Comparison of ENCODE assay signal across 16 cellular contexts in the genomic region with DNA sequence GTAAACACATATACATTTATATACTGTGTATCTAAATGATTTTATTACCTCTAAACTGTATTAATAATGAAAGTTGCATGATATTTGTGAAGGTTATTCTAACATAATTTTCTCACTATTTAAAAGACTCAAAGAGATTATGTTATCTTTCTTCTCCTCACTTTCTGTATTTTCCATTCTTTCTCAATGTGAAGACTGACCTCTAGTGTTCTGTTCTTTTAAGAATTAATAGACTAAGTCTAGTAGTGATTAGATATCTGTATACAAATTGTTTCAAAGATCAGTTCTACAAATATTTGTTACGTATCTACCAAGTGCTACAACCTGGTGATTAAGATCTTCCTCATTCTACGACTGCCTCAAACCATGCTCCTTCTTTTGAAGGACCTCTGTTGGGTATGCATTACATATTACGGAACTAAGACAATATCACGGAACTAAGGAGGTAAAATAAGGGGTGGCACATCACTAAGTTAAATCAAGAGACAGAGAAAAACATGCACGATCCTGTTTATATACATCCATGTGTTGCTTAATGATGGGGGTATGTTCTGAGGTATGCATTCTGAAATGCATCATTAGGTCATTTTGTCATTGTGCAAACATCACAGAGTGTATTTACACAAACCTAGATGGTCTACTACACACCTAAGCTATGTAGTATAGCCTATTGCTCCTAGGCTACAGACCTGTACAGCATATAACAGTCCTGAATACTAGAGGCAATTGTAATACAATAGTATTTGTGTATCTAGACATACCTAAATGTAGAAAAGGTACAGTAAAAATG.
A peak's percentile ranks its signal among the peaks of the same experiment; 100 is the strongest.
DNase-seq lines count a peak whose midpoint lies in the region; ATAC-seq and TF ChIP-seq lines count a peak whose summit lies in the region.
"Had no signal": no experiment of that assay in that cellular context is flagged by ENCODE, and none has a peak within 500 bp of the region (broad histone marks: within the 10 kb centered on the region; RNA-seq: fewer than 3 reads in every experiment).

No MANE protein-coding gene starts in this region.

- no peaks in the 10 kb centered on the region for H3K9me3 Mint-ChIP-seq in naive thymus-derived CD8-positive, alpha-beta T cell
- H3K9me3 Mint-ChIP-seq: activated CD4-positive, alpha-beta T cell treated with anti-CD3 and anti-CD28 coated beads, Interleukin-2, amount 10 ng/mL, durations not matched to agents 7 days and 5 days; activated naive CD4-positive, alpha-beta T cell treated with anti-CD3 and anti-CD28 coated beads, Interleukin-2, amount 10 ng/mL, durations not matched to agents 7 days and 5 days; immature natural killer cell had no signal

- POLR2A ChIA-PET in naive thymus-derived CD8-positive, alpha-beta T cell (lab: Charles Lee): no interaction called here

- 82 to 87% methylated on average over 5 of the region's 5 CpGs for WGBS in sigmoid colon, 2 donors

- no peak overlapping the region for H3K27ac ChIP-seq in sigmoid colon
- H3K27ac ChIP-seq: SJCRH30 had no signal

- no peak for TF ChIP-seq EP300 in sigmoid colon (IDR thresholded peaks at IDR 0.05)

- H3K9me3 ChIP-seq in sigmoid colon: no peaks in the 10 kb centered on the region
- H3K9me3 ChIP-seq: SJCRH30 had no signal

- no peak overlapping the region for H3K27ac Mint-ChIP-seq in naive thymus-derived CD8-positive, alpha-beta T cell
- H3K27ac Mint-ChIP-seq: activated CD4-positive, alpha-beta T cell treated with anti-CD3 and anti-CD28 coated beads, Interleukin-2, amount 10 ng/mL, durations not matched to agents 7 days and 5 days; activated naive CD4-positive, alpha-beta T cell treated with anti-CD3 and anti-CD28 coated beads, Interleukin-2, amount 10 ng/mL, durations not matched to agents 7 days and 5 days; immature natural killer cell had no signal

- intact Hi-C loops in sigmoid colon (cut with DNase I): loop anchor here (2.0 to 5.0 kb wide), 2 partner anchors 559 to 582 kb away; no protein-coding TSS in a partner anchor

- H3K27me3 ChIP-seq in sigmoid colon: no peaks in the 10 kb centered on the region
- H3K27me3 ChIP-seq: SJCRH30 had no signal

- DNase-seq in NCI-H2196 (lab: John Stamatoyannopoulos, UW; ENCODE audit: unreplicated experiment): peak; percentile 1
- no peak for DNase-seq in NCI-H2196 treated with DMSO at 0.1 percent for 48 hours (lab: John Stamatoyannopoulos, UW; ENCODE audit: unreplicated experiment)
- peak; percentile 57 for DNase-seq in OCI-M1 (lab: John Stamatoyannopoulos, UW)
- peak; percentile 24 for DNase-seq in fibroblast of the aortic adventitia (ENCODE audit: low read depth)
- no peak for DNase-seq in sigmoid colon
- DNase-seq in naive thymus-derived CD8-positive, alpha-beta T cell: no peak
- DNase-seq in HT-29 (ENCODE audit: low spot score): no peak
- DNase-seq: activated CD4-positive, alpha-beta T cell treated with anti-CD3 and anti-CD28 coated beads, Interleukin-2, amount 10 ng/mL, durations not matched to agents 7 days and 5 days; activated naive CD4-positive, alpha-beta T cell treated with anti-CD3 and anti-CD28 coated beads, Interleukin-2, amount 10 ng/mL, durations not matched to agents 7 days and 5 days; AML-193; effector memory CD4-positive, alpha-beta T cell; immature natural killer cell; NCI-H187; substantia nigra had no signal

- H3K27me3 Mint-ChIP-seq in naive thymus-derived CD8-positive, alpha-beta T cell: peaks cover 0 to 14% (median 11%) of the 10 kb centered on the region in 5 donors
- H3K27me3 Mint-ChIP-seq: activated naive CD4-positive, alpha-beta T cell treated with anti-CD3 and anti-CD28 coated beads, Interleukin-2, amount 10 ng/mL, durations not matched to agents 7 days and 5 days had no signal

- TF ChIP-seq CTCF in fibroblast of the aortic adventitia (IDR thresholded peaks at IDR 0.05; ENCODE audit: insufficient read depth, low read length) (peak; percentile 6), sigmoid colon (IDR thresholded peaks at IDR 0.05) (peak; percentile 12 to 29 (median 18))

- no peaks in the 10 kb centered on the region for H3K36me3 Mint-ChIP-seq in naive thymus-derived CD8-positive, alpha-beta T cell
- H3K36me3 Mint-ChIP-seq: activated naive CD4-positive, alpha-beta T cell treated with anti-CD3 and anti-CD28 coated beads, Interleukin-2, amount 10 ng/mL, durations not matched to agents 7 days and 5 days; immature natural killer cell had no signal

- no peaks in the 10 kb centered on the region for H3K4me1 Mint-ChIP-seq in naive thymus-derived CD8-positive, alpha-beta T cell
- H3K4me1 Mint-ChIP-seq: activated CD4-positive, alpha-beta T cell treated with anti-CD3 and anti-CD28 coated beads, Interleukin-2, amount 10 ng/mL, durations not matched to agents 7 days and 5 days; activated naive CD4-positive, alpha-beta T cell treated with anti-CD3 and anti-CD28 coated beads, Interleukin-2, amount 10 ng/mL, durations not matched to agents 7 days and 5 days; immature natural killer cell had no signal

- no peak for ATAC-seq in naive thymus-derived CD8-positive, alpha-beta T cell
- ATAC-seq in GM18868 (IDR thresholded peaks at IDR 0.05; ENCODE audit: unreplicated experiment): no peak

- no peak overlapping the region for H3K4me3 Mint-ChIP-seq in naive thymus-derived CD8-positive, alpha-beta T cell
- H3K4me3 Mint-ChIP-seq: activated CD4-positive, alpha-beta T cell treated with anti-CD3 and anti-CD28 coated beads, Interleukin-2, amount 10 ng/mL, durations not matched to agents 7 days and 5 days; activated naive CD4-positive, alpha-beta T cell treated with anti-CD3 and anti-CD28 coated beads, Interleukin-2, amount 10 ng/mL, durations not matched to agents 7 days and 5 days; immature natural killer cell had no signal

- H3K36me3 ChIP-seq in sigmoid colon: no peaks in the 10 kb centered on the region
- H3K36me3 ChIP-seq: SJCRH30 had no signal

- no peak for TF ChIP-seq POLR2A in sigmoid colon (IDR thresholded peaks at IDR 0.05)

- peaks cover 0 to 8% (median 0%) of the 10 kb centered on the region in 4 donors for H3K4me1 ChIP-seq in sigmoid colon

- no peak overlapping the region for H3K4me3 ChIP-seq in fibroblast of the aortic adventitia (ENCODE audit: low read depth, low read length)
- no peak overlapping the region for H3K4me3 ChIP-seq in sigmoid colon
- H3K4me3 ChIP-seq: SJCRH30 had no signal

Comparison
In these comparisons a context has a peak if more than half of its experiments do, and no peak if none do; other contexts are left out.
1. DNase-seq: peak in NCI-H2196 (single experiment), OCI-M1 (single experiment) and fibroblast of the aortic adventitia (single experiment); none in NCI-H2196 treated with DMSO at 0.1 percent for 48 hours (single experiment), sigmoid colon (single experiment), naive thymus-derived CD8-positive, alpha-beta T cell (0 of 10) and HT-29 (single experiment).